ENCODE assay signal across 18 cellular contexts in the genomic region with DNA sequence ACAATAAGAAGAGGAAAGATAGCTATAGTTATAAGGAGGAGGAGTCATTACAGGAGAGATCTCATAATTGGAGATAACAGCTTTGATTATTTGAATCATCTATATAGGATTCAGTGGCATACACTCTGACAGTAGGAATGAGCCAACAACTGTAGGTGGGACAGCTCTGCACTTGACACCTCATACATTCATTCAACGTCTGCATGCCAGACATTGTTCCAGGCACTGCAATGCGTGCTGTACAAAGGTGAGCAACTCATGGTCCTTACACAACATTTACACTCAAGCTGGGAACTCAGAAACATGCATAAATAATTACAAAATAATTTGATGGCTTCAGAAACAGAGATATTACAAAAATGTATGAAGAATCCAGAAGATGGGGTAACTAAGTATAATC.
"Had no signal": no experiment of that assay in that cellular context is flagged by ENCODE, and none has a peak within 500 bp of the region (broad histone marks: within the 10 kb centered on the region; RNA-seq: fewer than 3 reads in every experiment).

No MANE protein-coding gene starts in this region.

- H2AFZ ChIP-seq: hepatocyte, parathyroid adenoma had no signal

- ATAC-seq: effector memory CD8-positive, alpha-beta T cell; naive thymus-derived CD4-positive, alpha-beta T cell; sciatic nerve; stimulated activated memory B cell treated with anti-CD40 and anti-IgM and Interleukin-4, amounts not matched to agents 10 μg/mL and 1 μg/mL and 100 μg/mL, for 72 hours had no signal

- FAIRE-seq: colon, islet of Langerhans had no signal

- H3K27me3 ChIP-seq: esophagus squamous epithelium, tibial artery had no signal

- H3K4me3 ChIP-seq: esophagus squamous epithelium, hepatocyte, prostate gland, spleen, tibial artery had no signal

- H3K9ac ChIP-seq: parathyroid adenoma had no signal

- H3K4me2 ChIP-seq: hepatocyte had no signal

- H3K27ac ChIP-seq: esophagus squamous epithelium, hepatocyte, parathyroid adenoma, prostate gland, spleen, tibial artery had no signal

- H3K36me3 ChIP-seq: esophagus squamous epithelium, prostate gland, spleen, tibial artery had no signal

- H3K4me1 ChIP-seq: esophagus squamous epithelium, parathyroid adenoma, prostate gland, spleen, tibial artery had no signal

- H3K9me3 ChIP-seq: esophagus squamous epithelium, prostate gland, spleen, tibial artery had no signal

- DNase-seq: effector memory CD8-positive, alpha-beta T cell; esophagus squamous epithelium; head of caudate nucleus; kidney glomerular epithelial cell; naive thymus-derived CD4-positive, alpha-beta T cell; nephron progenitor cell; spleen; stimulated activated CD4-positive, alpha-beta T cell treated with anti-CD3 and anti-CD28 coated beads, Interleukin-15, amount 100 ng/mL, for 24 hours; stimulated activated CD4-positive, alpha-beta T cell treated with anti-CD3 and anti-CD28 coated beads, Interleukin-1b, Interleukin-23, amount 100 ng/mL, for 48 hours; stimulated activated CD4-positive, alpha-beta T cell treated with anti-CD3 and anti-CD28 coated beads, Interleukin-4, amount 100 ng/mL, for 24 hours; tibial artery had no signal

- H3K79me2 ChIP-seq: hepatocyte, parathyroid adenoma had no signal
